ENCODE assay signal across 9 cellular contexts in the genomic region with DNA sequence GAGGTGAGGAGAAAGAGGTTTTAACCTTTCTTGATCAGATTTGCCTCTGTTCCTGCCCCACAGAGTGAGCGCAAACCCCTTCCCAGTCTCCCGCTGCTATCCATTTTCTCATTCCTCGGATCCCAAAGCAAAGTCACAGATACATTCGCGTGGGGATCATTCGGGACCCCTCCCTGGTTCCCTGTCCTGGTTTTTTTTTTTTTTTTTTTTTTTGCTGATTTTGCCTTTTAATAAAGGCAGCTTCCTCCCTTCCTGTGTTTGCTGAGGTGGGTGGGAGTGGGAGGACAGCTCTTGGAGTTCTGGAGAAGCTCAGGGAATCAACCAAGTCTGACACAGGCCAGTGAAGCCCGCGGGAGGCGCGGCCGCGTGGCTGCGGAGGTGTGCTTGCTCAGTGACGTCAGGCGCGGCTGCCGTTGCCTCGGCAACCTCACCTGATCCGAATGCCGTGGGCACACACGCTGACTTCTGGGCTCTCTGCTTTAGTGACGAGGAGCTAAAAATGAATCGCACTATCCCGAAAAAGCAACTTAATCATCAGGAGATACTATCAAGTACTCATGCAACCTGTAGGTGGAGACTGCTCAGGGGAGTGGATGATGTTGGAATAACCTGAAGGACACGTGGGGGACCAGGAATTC.
DNase-seq lines count a peak whose midpoint lies in the region; ATAC-seq and TF ChIP-seq lines count a peak whose summit lies in the region.
"Had no signal": no experiment of that assay in that cellular context is flagged by ENCODE, and none has a peak within 500 bp of the region (broad histone marks: within the 10 kb centered on the region; RNA-seq: fewer than 3 reads in every experiment).

No MANE protein-coding gene starts in this region.

- no peaks in the 10 kb centered on the region for H3K79me2 ChIP-seq in HCT116 (ENCODE audit: insufficient read depth, low read length)

- RAD21 ChIA-PET in HCT116 (lab: Charles Lee; ENCODE audit: low non-redundant PET in 1 of 2, low total read pairs in 2 of 2, uncharacterized antibody in 2 of 2, unreplicated experiment in 2 of 2), result no interaction called here

- no TSS peak for BruUV-seq in HCT116 (replicated peaks; lab: Mats Ljungman, UMichigan)

- CTCF ChIA-PET in HCT116 (lab: Charles Lee), result no interaction called here

- H3K4me2 ChIP-seq in HCT116 (ENCODE audit: low read length), result peak overlapping the region; percentile 64

- H3K4me1 ChIP-seq in HCT116 (ENCODE audit: control insufficient read depth in 1 of 2, insufficient read depth in 2 of 2, low read length in 2 of 2) (peaks cover 36 to 38% of the 10 kb centered on the region in 2 experiments), suprapubic skin (peaks cover 9% of the 10 kb centered on the region)

- H3K36me3 Mint-ChIP-seq in T-helper 17 cell (ENCODE audit: low read depth), result no peaks in the 10 kb centered on the region

- H3K4me3 ChIP-seq in HCT116 (replicated peaks in 1 of 2; ENCODE audit: low read depth in 1 of 2, low read length in 2 of 2) (peak overlapping the region in 1 of 2 experiments; percentile 14; a peak in 2 of 4 replicates), suprapubic skin (no peak overlapping the region)

- H4K20me1 ChIP-seq in HCT116 (ENCODE audit: insufficient read depth), result no peaks in the 10 kb centered on the region

- H3K27ac ChIP-seq in HCT116 (ENCODE audit: low read depth, low read length) (no peak overlapping the region), suprapubic skin (no peak overlapping the region)
- H3K27ac ChIP-seq: HL-60 had no signal

- TF ChIP-seq EP300 in suprapubic skin (IDR thresholded peaks at IDR 0.05), result no peak

- peaks cover 32% of the 10 kb centered on the region for H3K4me1 Mint-ChIP-seq in T-helper 17 cell

- H3K27me3 ChIP-seq in HCT116 (ENCODE audit: insufficient read depth, low read length) (no peaks in the 10 kb centered on the region), suprapubic skin (peaks cover 5% of the 10 kb centered on the region)

- H3K9me3 ChIP-seq in HCT116 (ENCODE audit: control insufficient read depth in 1 of 2, insufficient read depth in 1 of 2, low read depth in 1 of 2, low read length in 2 of 2) (no peaks in the 10 kb centered on the region), T-helper 17 cell (ENCODE audit: control insufficient read depth, low read length, poor library complexity, severe bottlenecking) (no peaks in the 10 kb centered on the region), suprapubic skin (no peaks in the 10 kb centered on the region)

- H2AFZ ChIP-seq in HCT116 (ENCODE audit: low read depth, low read length, poor library complexity, severe bottlenecking), result peak overlapping the region; percentile 72

- POLR2A ChIA-PET in HCT116 (lab: Charles Lee), result no interaction called here

- H3K27ac Mint-ChIP-seq in T-helper 17 cell, result peak overlapping the region; percentile 98

- H3K27me3 Mint-ChIP-seq in T-helper 17 cell, result peaks cover 7% of the 10 kb centered on the region

- TF ChIP-seq CTCF in HCT116 (IDR thresholded peaks at IDR 0.05 in 2 of 3, conservative IDR thresholded peaks at IDR 0.05 in 1 of 3; ENCODE audit: borderline replicate concordance in 1 of 3, insufficient read depth in 1 of 3, low read depth in 2 of 3, low read length in 2 of 3) (no peak), suprapubic skin (IDR thresholded peaks at IDR 0.05) (no peak)

- H3K9ac ChIP-seq in HCT116 (ENCODE audit: low read length), result peak overlapping the region; percentile 24; the same call in 1 of the 2 replicates

- no peak for TF ChIP-seq RAD21 in HCT116 (IDR thresholded peaks at IDR 0.05; ENCODE audit: low read depth)

- DNase-seq in HCT116 (ENCODE audit: low read depth, low spot score) (peak; percentile 64), T-helper 17 cell (peak; percentile 46 to 76 (median 64)), amniotic epithelial cell (ENCODE audit: low read depth) (peak; percentile 65), kidney tubule cell (ENCODE audit: low spot score) (peak; percentile 82), suprapubic skin (ENCODE audit: low spot score in 2 of 2) (no peak), NK-92 (lab: John Stamatoyannopoulos, UW; ENCODE audit: unreplicated experiment) (no peak)
- DNase-seq in stimulated activated CD4-positive, alpha-beta T cell treated with anti-CD3 and anti-CD28 coated beads, TNF-alpha, amount 100 ng/mL, for 48 hours (ENCODE audit: low read depth in 3 of 3), result peak; percentile 54 to 68 (median 55)

- H3K36me3 ChIP-seq in HCT116 (ENCODE audit: control insufficient read depth in 1 of 2, insufficient read depth in 2 of 2, low read length in 2 of 2), result no peaks in the 10 kb centered on the region
- H3K36me3 ChIP-seq in suprapubic skin, result no peaks in the 10 kb centered on the region

- WGBS in suprapubic skin, result 30% methylated on average over 25 of the region's 25 CpGs

- no peaks in the 10 kb centered on the region for H3K9me2 ChIP-seq in HCT116 (ENCODE audit: insufficient read depth)

- ATAC-seq in HCT116 (peak; percentile 91), T-helper 17 cell (peak; percentile 96), GM19324 (IDR thresholded peaks at IDR 0.05; ENCODE audit: low FRiP score, unreplicated experiment) (no peak)

- TF ChIP-seq POLR2A in HCT116 (IDR thresholded peaks at IDR 0.05; ENCODE audit: borderline replicate concordance, extremely low read depth, insufficient read depth, insufficient read length) (no peak), suprapubic skin (IDR thresholded peaks at IDR 0.05) (no peak)

- peak overlapping the region; percentile 82 for H3K4me3 Mint-ChIP-seq in T-helper 17 cell

- intact Hi-C loops in HCT116 (cut with micrococcal nuclease), result no loop called here

TF ChIP-seq in HCT116, 20 proteins besides CTCF, POLR2A, EP300 and RAD21:
- TF ChIP-seq MAX (IDR thresholded peaks at IDR 0.05) (peak; percentile 94), EGR1 (IDR thresholded peaks at IDR 0.05; ENCODE audit: low read depth) (peak; percentile 42; the same call in 1 of the 2 replicates), FOSL1 (IDR thresholded peaks at IDR 0.05; ENCODE audit: low read depth) (no peak), CBX3 (IDR thresholded peaks at IDR 0.05; ENCODE audit: low read depth) (0 out of 2 replicates have a peak, but pooled peaks have one; percentile 35), SP1 (IDR thresholded peaks at IDR 0.05; ENCODE audit: low read depth) (no peak)
TF ChIP-seq in HCT116: peak in this region for 3.

Comparison
In these comparisons a context has a peak if more than half of its experiments do, and no peak if none do; other contexts are left out.
1. DNase-seq: peak in HCT116 (single experiment), T-helper 17 cell (3 of 3), amniotic epithelial cell (single experiment), kidney tubule cell (single experiment) and stimulated activated CD4-positive, alpha-beta T cell treated with anti-CD3 and anti-CD28 coated beads, TNF-alpha, amount 100 ng/mL, for 48 hours (3 of 3); none in suprapubic skin (0 of 2) and NK-92 (single experiment).